Comparison of ENCODE assay signal across 1 cellular context in genomic region chr3:57184516-57184915, GRCh38.
TF ChIP-seq lines count a peak whose summit lies in the region.

No MANE protein-coding gene starts in this region.

TF ChIP-seq in WTC11, 78 proteins besides CTCF, POLR2A, EP300 and RAD21 (continued from another document):
- TF ChIP-seq AFF4 (CRISPR knock-in tag; IDR thresholded peaks at IDR 0.05; ENCODE audit: borderline replicate concordance): no peak
- no peak for TF ChIP-seq ERG (CRISPR knock-in tag; IDR thresholded peaks at IDR 0.05)
- TF ChIP-seq KAT7 (CRISPR knock-in tag; IDR thresholded peaks at IDR 0.05; ENCODE audit: borderline replicate concordance): no peak
- no peak for TF ChIP-seq NFE2L1 (CRISPR knock-in tag; IDR thresholded peaks at IDR 0.05)
- no peak for TF ChIP-seq NR3C1 (CRISPR knock-in tag; conservative IDR thresholded peaks at IDR 0.05; ENCODE audit: low read depth)
- no peak for TF ChIP-seq NFYB (CRISPR knock-in tag; conservative IDR thresholded peaks at IDR 0.05; ENCODE audit: low read depth)
- TF ChIP-seq, protein P1, sequence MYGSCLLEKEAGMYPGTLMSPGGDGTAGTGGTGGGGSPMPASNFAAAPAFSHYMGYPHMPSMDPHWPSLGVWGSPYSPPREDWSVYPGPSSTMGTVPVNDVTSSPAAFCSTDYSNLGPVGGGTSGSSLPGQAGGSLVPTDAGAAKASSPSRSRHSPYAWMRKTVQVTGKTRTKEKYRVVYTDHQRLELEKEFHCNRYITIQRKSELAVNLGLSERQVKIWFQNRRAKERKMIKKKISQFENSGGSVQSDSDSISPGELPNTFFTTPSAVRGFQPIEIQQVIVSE (CRISPR knock-in tag; IDR thresholded peaks at IDR 0.05; ENCODE audit: borderline replicate concordance): no peak
- no peak for TF ChIP-seq IRF1 (CRISPR knock-in tag; IDR thresholded peaks at IDR 0.05)
- TF ChIP-seq ZNF671 (CRISPR knock-in tag; IDR thresholded peaks at IDR 0.05): no peak
